Comparison of ENCODE assay signal across 29 cellular contexts in the genomic region with DNA sequence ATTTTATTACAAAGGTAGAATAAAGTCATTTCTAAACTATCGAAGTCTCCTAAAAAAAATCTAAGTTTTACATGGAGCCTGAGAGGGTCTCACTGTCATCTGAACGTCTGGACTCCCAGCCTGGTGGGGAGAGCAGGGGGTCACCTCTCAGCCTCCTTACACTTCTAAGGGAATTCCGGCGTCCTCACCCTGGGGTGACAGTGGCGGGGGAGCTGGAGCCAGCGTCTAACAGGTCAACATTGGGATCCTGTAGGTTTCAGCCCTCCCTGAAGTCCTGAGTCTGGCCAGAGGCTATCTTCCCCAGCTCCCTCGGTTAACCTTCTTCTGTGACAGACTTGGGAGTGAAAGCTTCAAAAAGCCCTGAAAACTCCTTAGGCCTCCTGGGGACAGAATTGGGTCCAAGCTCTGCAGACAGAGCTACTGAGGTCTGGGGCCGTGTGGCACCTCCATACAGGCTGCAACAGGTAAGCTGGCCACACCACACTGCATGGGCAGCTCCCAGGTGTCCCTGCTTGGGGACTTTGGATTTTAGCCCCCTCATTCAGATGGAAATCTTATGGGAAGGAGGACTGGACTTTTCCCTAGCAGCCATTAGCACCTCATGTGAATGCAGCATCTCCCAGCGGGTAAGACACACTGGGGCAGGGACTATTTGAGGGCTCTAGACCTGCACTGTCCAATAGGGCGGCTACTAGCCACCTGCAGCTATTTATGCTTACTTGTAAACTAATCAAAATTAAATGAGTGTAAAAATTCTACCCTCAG. TPM values are rescaled to one million over a fixed set of nuclear protein-coding genes. Genes with fewer than 3 reads are reported as not detected.
"Had no signal": no experiment of that assay in that cellular context is flagged by ENCODE, and none has a peak within 500 bp of the region (broad histone marks: within the 10 kb centered on the region; RNA-seq: fewer than 3 reads in every experiment).

No MANE protein-coding gene starts in this region.

- H3K27ac ChIP-seq: coronary artery, esophagus squamous epithelium, heart right ventricle, left lung, neural progenitor cell, psoas muscle, suprapubic skin, transverse colon, upper lobe of right lung, uterus had no signal

- H3K9me3 ChIP-seq: esophagus squamous epithelium, heart right ventricle, left lung, psoas muscle, suprapubic skin, transverse colon, upper lobe of right lung, uterus had no signal

- H3K4me1 ChIP-seq: esophagus squamous epithelium, heart right ventricle, left lung, neural progenitor cell, psoas muscle, suprapubic skin, transverse colon, upper lobe of right lung, uterus had no signal

- H3K4me3 ChIP-seq: coronary artery, esophagus squamous epithelium, heart right ventricle, left lung, neural progenitor cell, psoas muscle, suprapubic skin, transverse colon, upper lobe of right lung, uterus had no signal

- H3K9ac ChIP-seq: neural progenitor cell had no signal

- H3K27me3 ChIP-seq: uterus had no signal

- H3K27ac Mint-ChIP-seq: naive thymus-derived CD4-positive, alpha-beta T cell; neural progenitor cell; stimulated activated naive CD8-positive, alpha-beta T cell treated with anti-CD3 and anti-CD28 coated beads, Interleukin-15, amount 100 ng/mL, for 72 hours had no signal

- H3K36me3 Mint-ChIP-seq: naive thymus-derived CD4-positive, alpha-beta T cell; neural progenitor cell had no signal

- H3K36me3 ChIP-seq: esophagus squamous epithelium, heart right ventricle, left lung, neural progenitor cell, suprapubic skin, transverse colon, upper lobe of right lung, uterus had no signal

- H3K4me1 Mint-ChIP-seq: naive thymus-derived CD4-positive, alpha-beta T cell; stimulated activated naive CD8-positive, alpha-beta T cell treated with anti-CD3 and anti-CD28 coated beads, Interleukin-15, amount 100 ng/mL, for 72 hours had no signal

- ATAC-seq: left cardiac atrium; left lung; naive thymus-derived CD4-positive, alpha-beta T cell; psoas muscle; right cardiac atrium; stimulated activated naive CD8-positive, alpha-beta T cell treated with anti-CD3 and anti-CD28 coated beads, Interleukin-15, amount 100 ng/mL, for 72 hours; upper lobe of right lung had no signal

- H3K9me3 Mint-ChIP-seq: naive thymus-derived CD4-positive, alpha-beta T cell; neural progenitor cell; stimulated activated naive CD8-positive, alpha-beta T cell treated with anti-CD3 and anti-CD28 coated beads, Interleukin-15, amount 100 ng/mL, for 72 hours had no signal

- H3K4me3 Mint-ChIP-seq: naive thymus-derived CD4-positive, alpha-beta T cell; neural progenitor cell; stimulated activated naive CD8-positive, alpha-beta T cell treated with anti-CD3 and anti-CD28 coated beads, Interleukin-15, amount 100 ng/mL, for 72 hours had no signal

- DNase-seq: dermis blood vessel endothelial cell; effector memory CD4-positive, alpha-beta T cell; erythroblast; esophagus squamous epithelium; foreskin melanocyte; glutamatergic neuron; heart right ventricle; hippocampal formation; left cardiac atrium; left lung; mesendoderm; midbrain; naive thymus-derived CD4-positive, alpha-beta T cell; psoas muscle; right cardiac atrium; small intestine; stimulated activated CD4-positive, alpha-beta T cell treated with anti-CD3 and anti-CD28 coated beads, Interleukin-12 subunit alpha, Interleukin-12 subunit beta, amount 100 ng/mL, for 4 hours; stimulated activated CD4-positive, alpha-beta T cell treated with anti-CD3 and anti-CD28 coated beads, Interleukin-1b, Interleukin-23, amount 100 ng/mL, for 48 hours; stimulated activated CD4-positive, alpha-beta T cell treated with anti-CD3 and anti-CD28 coated beads, Interleukin-4, amount 100 ng/mL, for 1 hour; stimulated activated CD8-positive, alpha-beta memory T cell treated with anti-CD3 and anti-CD28 coated beads, Interleukin-4, amount 100 ng/mL, for 48 hours; stimulated activated naive CD4-positive, alpha-beta T cell; stimulated activated naive CD8-positive, alpha-beta T cell treated with anti-CD3 and anti-CD28 coated beads, Interleukin-15, amount 100 ng/mL, for 72 hours; transverse colon; uterus had no signal

RNA-seq across cellular contexts. Expression of gene GLI2, which starts 34.4 kb away (rescaled TPM):
- total RNA-seq: lung microvascular endothelial cell had no signal
- polyA plus RNA-seq: naive thymus-derived CD4-positive, alpha-beta T cell had no signal
